Comparison of ENCODE assay signal across 19 cellular contexts in the genomic region with DNA sequence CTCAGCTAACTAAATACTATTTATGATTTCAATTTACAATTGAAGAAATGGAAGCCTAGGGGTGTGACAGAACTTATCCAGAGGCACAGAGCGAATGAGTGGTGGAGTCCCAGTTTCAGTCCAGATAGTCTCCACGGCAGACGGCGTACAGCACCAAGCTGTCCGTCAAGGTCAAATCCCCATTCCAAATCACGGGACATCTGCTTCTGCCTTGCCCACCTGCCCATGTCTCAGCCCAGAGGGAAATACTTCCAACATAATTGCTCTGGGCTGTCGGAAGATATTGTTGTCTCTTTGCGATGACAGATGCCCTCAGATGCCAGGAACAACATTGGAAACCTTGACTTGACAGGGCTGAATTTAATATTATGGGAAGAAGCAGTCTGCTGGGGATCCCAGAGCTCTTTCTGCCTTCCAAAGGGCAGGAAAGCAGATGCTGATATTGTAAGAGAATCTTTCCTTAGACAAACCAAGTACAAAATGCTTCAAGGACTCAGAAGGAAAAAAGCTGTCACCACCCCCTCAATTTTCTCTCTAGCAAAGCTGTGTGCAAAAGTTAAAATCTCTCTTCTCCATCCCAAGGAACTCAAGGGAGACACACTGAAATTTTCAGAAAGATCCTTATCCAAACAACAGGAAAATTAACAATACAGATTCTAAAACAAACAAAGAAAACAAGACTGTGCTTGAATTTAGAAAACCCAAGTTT.
DNase-seq lines count a peak whose midpoint lies in the region; ATAC-seq and TF ChIP-seq lines count a peak whose summit lies in the region.
"Had no signal": no experiment of that assay in that cellular context is flagged by ENCODE, and none has a peak within 500 bp of the region (broad histone marks: within the 10 kb centered on the region; RNA-seq: fewer than 3 reads in every experiment).

No MANE protein-coding gene starts in this region.

- no peak overlapping the region for H3K4me3 ChIP-seq in WERI-Rb-1 (ENCODE audit: low read depth, low read length)
- H3K4me3 ChIP-seq in MG63, result no peak overlapping the region

- no peaks in the 10 kb centered on the region for H3K36me3 Mint-ChIP-seq in natural killer cell

- no peak overlapping the region for H3K27ac Mint-ChIP-seq in natural killer cell
- H3K27ac Mint-ChIP-seq: B cell; CD4-positive, alpha-beta T cell; HFFc6 had no signal

- ATAC-seq in GM19463 (IDR thresholded peaks at IDR 0.05; ENCODE audit: unreplicated experiment), result no peak
- no peak for ATAC-seq in natural killer cell
- ATAC-seq: HepG2 had no signal

- H3K27me3 Mint-ChIP-seq in natural killer cell (ENCODE audit: low read depth in 2 of 2), result peaks cover 0 to 17% of the 10 kb centered on the region in 2 donors
- H3K27me3 Mint-ChIP-seq: B cell had no signal

- intact Hi-C loops in natural killer cell (cut with micrococcal nuclease), result no loop called here

- peak overlapping the region; percentile 8 for H3K27ac ChIP-seq in WERI-Rb-1

- TF ChIP-seq CTCF in WERI-Rb-1 (IDR thresholded peaks at IDR 0.05; ENCODE audit: low read depth, low read length) (no peak), natural killer cell (IDR thresholded peaks at IDR 0.05) (no peak)

- H3K9me3 ChIP-seq in WERI-Rb-1 (ENCODE audit: severe bottlenecking), result no peaks in the 10 kb centered on the region
- no peaks in the 10 kb centered on the region for H3K9me3 ChIP-seq in MG63

- H3K27me3 ChIP-seq in WERI-Rb-1 (ENCODE audit: insufficient read depth, low read depth, severe bottlenecking) (no peaks in the 10 kb centered on the region), MG63 (no peaks in the 10 kb centered on the region)

- no peaks in the 10 kb centered on the region for H3K9me3 Mint-ChIP-seq in natural killer cell
- H3K9me3 Mint-ChIP-seq: CD4-positive, alpha-beta T cell had no signal

- H3K4me3 Mint-ChIP-seq in natural killer cell, result no peak overlapping the region
- H3K4me3 Mint-ChIP-seq: B cell; CD4-positive, alpha-beta T cell; HFFc6 had no signal

- H3K36me3 ChIP-seq in WERI-Rb-1 (no peaks in the 10 kb centered on the region), MG63 (no peaks in the 10 kb centered on the region)

- H3K4me1 Mint-ChIP-seq in natural killer cell, result no peaks in the 10 kb centered on the region
- H3K4me1 Mint-ChIP-seq: B cell had no signal

- peak; percentile 25 for DNase-seq in DMS 273 treated with DMSO at 0.1 percent for 48 hours (lab: John Stamatoyannopoulos, UW)
- peak; percentile 77 to 94 for DNase-seq in NCI-H524 (lab: John Stamatoyannopoulos, UW)
- DNase-seq in WERI-Rb-1, result peak; percentile 70
- DNase-seq in putamen (ENCODE audit: low spot score), result peak; percentile 61
- DNase-seq in MG63, result no peak
- DNase-seq in GM19238 (ENCODE audit: insufficient read length, low spot score), result no peak
- no peak for DNase-seq in natural killer cell
- DNase-seq: ACHN; C1 segment of cervical spinal cord; Calu3; CD4-positive, alpha-beta T cell; DMS153; DMS79 treated with DMSO at 0.1 percent for 48 hours; EL; HCEC 1CT; HFFc6 had no signal

Comparison
In these comparisons a context has a peak if more than half of its experiments do, and no peak if none do; other contexts are left out.
1. DNase-seq: peak in DMS 273 treated with DMSO at 0.1 percent for 48 hours (single experiment), NCI-H524 (2 of 2), WERI-Rb-1 (single experiment) and putamen (single experiment); none in MG63 (single experiment), GM19238 (single experiment) and natural killer cell (single experiment).